In the genomic region with DNA sequence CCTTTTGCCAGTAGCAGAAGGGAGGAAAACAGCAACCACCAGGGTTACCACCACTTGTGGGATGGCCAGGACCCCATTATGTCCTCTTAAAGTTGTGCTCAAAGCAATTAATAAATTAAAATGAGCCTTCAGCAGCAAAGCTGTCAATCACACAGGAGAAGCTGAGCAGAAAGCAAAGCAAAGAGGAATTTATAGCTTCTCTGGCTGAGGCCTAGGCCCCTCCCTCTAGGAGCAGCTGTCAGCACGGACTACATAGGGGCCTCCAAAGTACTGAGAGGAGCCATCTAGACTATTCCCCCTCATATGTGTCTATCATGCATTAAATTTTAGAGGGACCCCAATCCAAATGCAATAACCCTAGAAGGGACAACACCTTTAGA, we compare ENCODE assay signal across 13 cellular contexts. TPM values are rescaled to one million over a fixed set of nuclear protein-coding genes. Genes with fewer than 3 reads are reported as not detected.
A peak's percentile ranks its signal among the peaks of the same experiment; 100 is the strongest.
DNase-seq lines count a peak whose midpoint lies in the region; ATAC-seq and TF ChIP-seq lines count a peak whose summit lies in the region.
"Had no signal": no experiment of that assay in that cellular context is flagged by ENCODE, and none has a peak within 500 bp of the region (broad histone marks: within the 10 kb centered on the region; RNA-seq: fewer than 3 reads in every experiment).

No MANE protein-coding gene starts in this region.

- DNase-seq in T-helper 17 cell (no peak), memory B cell (ENCODE audit: low spot score in 2 of 2) (no peak), COR-L47 (lab: John Stamatoyannopoulos, UW) (no peak), SKM-1 (lab: John Stamatoyannopoulos, UW; ENCODE audit: unreplicated experiment) (no peak)
- no peak for DNase-seq in stimulated activated CD4-positive, alpha-beta T cell treated with anti-CD3 and anti-CD28 coated beads, Interleukin-4, amount 100 ng/mL, for 4 hours
- DNase-seq: effector CD8-positive, alpha-beta T cell; left colon; NCI-H1105; NCI-H526 treated with DMSO at 0.1 percent for 48 hours had no signal

- H3K9ac ChIP-seq in BLaER1: peak overlapping the region; percentile 100

- ATAC-seq in T-helper 17 cell (no peak), memory B cell (ENCODE audit: low read depth) (no peak), GM18498 (IDR thresholded peaks at IDR 0.05; ENCODE audit: unreplicated experiment) (no peak)
- ATAC-seq: left colon had no signal

- H3K4me3 ChIP-seq in BLaER1 (peak overlapping the region; percentile 98), DOHH2 (ENCODE audit: low read length) (peak overlapping the region; percentile 95)
- H3K4me3 ChIP-seq: SK-N-MC had no signal

- H3K9me3 ChIP-seq in BLaER1: no peaks in the 10 kb centered on the region
- no peaks in the 10 kb centered on the region for H3K9me3 ChIP-seq in DOHH2 (ENCODE audit: control insufficient read depth, insufficient read depth, low read length)
- H3K9me3 ChIP-seq in T-helper 17 cell (ENCODE audit: control insufficient read depth, low read length, poor library complexity, severe bottlenecking): no peaks in the 10 kb centered on the region

- H4K20me1 ChIP-seq in BLaER1 (peaks cover 86% of the 10 kb centered on the region), DOHH2 (ENCODE audit: control insufficient read depth, insufficient read depth, low read depth, low read length) (peaks cover 3% of the 10 kb centered on the region; the same call in 1 of the 2 replicates)

- H3K79me2 ChIP-seq in DOHH2 (ENCODE audit: control insufficient read depth, low read length): peaks cover 79% of the 10 kb centered on the region

- H3K36me3 Mint-ChIP-seq in T-helper 17 cell (ENCODE audit: low read depth) (peaks cover 9% of the 10 kb centered on the region), memory B cell (peaks cover 22% of the 10 kb centered on the region)

- no peaks in the 10 kb centered on the region for H3K9me3 Mint-ChIP-seq in memory B cell

- H3F3A ChIP-seq in DOHH2 (ENCODE audit: control insufficient read depth, insufficient read depth): peaks cover 50% of the 10 kb centered on the region

- peaks cover 79% of the 10 kb centered on the region for H3K4me1 ChIP-seq in BLaER1
- peaks cover 91% of the 10 kb centered on the region for H3K4me1 ChIP-seq in DOHH2 (ENCODE audit: control insufficient read depth, low read length)

- H3K27me3 Mint-ChIP-seq in T-helper 17 cell: no peaks in the 10 kb centered on the region
- no peaks in the 10 kb centered on the region for H3K27me3 Mint-ChIP-seq in memory B cell

- H3K4me2 ChIP-seq in BLaER1 (peak overlapping the region; percentile 98), DOHH2 (ENCODE audit: low read length) (peak overlapping the region; percentile 76)

- H3K27ac Mint-ChIP-seq in T-helper 17 cell (peak overlapping the region; percentile 82), memory B cell (peak overlapping the region; percentile 75)

- H3K9me2 ChIP-seq in DOHH2 (replicated peaks; ENCODE audit: control insufficient read depth, low read length): no peaks in the 10 kb centered on the region

- H3K36me3 ChIP-seq in BLaER1 (peaks cover 100% of the 10 kb centered on the region), DOHH2 (ENCODE audit: control insufficient read depth, low read length) (peaks cover 100% of the 10 kb centered on the region)

- peak overlapping the region; percentile 99 for H3K27ac ChIP-seq in BLaER1
- peak overlapping the region; percentile 86 for H3K27ac ChIP-seq in DOHH2 (ENCODE audit: low read depth, low read length)

- H3K4me3 Mint-ChIP-seq in T-helper 17 cell (peak overlapping the region; percentile 95), memory B cell (no peak overlapping the region)

- H3K27me3 ChIP-seq in BLaER1: no peaks in the 10 kb centered on the region
- H3K27me3 ChIP-seq in DOHH2 (ENCODE audit: control insufficient read depth, low read length): no peaks in the 10 kb centered on the region

- peaks cover 58% of the 10 kb centered on the region for H3K4me1 Mint-ChIP-seq in T-helper 17 cell
- H3K4me1 Mint-ChIP-seq in memory B cell: peaks cover 45% of the 10 kb centered on the region

- TF ChIP-seq CTCF in DOHH2 (IDR thresholded peaks at IDR 0.05; ENCODE audit: low read depth, low read length, poor library complexity, severe bottlenecking): no peak

RNA-seq across cellular contexts. Expression of gene CCND3, which starts 6.4 kb away (rescaled TPM):
- total RNA-seq in T-helper 17 cell: 100 to 1,000 TPM; 247 to 250 TPM

RNA-seq across cellular contexts. Expression of gene BYSL, which starts 13.9 kb away (rescaled TPM):
- total RNA-seq in T-helper 17 cell: 1 to 10 TPM; 2.8 to 3.8 TPM

RNA-seq across cellular contexts. Expression of gene MED20, which starts 14.2 kb away (rescaled TPM):
- 1 to 10 TPM; 3.6 to 3.9 TPM for total RNA-seq in T-helper 17 cell

RNA-seq across cellular contexts. Expression of gene USP49, which starts 40.0 kb away (rescaled TPM):
- total RNA-seq in T-helper 17 cell: 1 to 10 TPM; 1.7 to 2.1 TPM
